Comparison of ENCODE assay signal across 29 cellular contexts in genomic region chr13:96621634-96622033, GRCh38.
"Had no signal": no experiment of that assay in that cellular context is flagged by ENCODE, and none has a peak within 500 bp of the region (broad histone marks: within the 10 kb centered on the region; RNA-seq: fewer than 3 reads in every experiment).

No MANE protein-coding gene starts in this region.

- H3K36me3 ChIP-seq: colonic mucosa, esophagus squamous epithelium, heart right ventricle, neutrophil, pancreas, right atrium auricular region, stomach, thyroid gland, vagina had no signal

- H3K9me3 Mint-ChIP-seq: endodermal cell, neural crest cell had no signal

- H3K27me3 Mint-ChIP-seq: dendritic cell treated with granulocyte-macrophage colony-stimulating factor and Interleukin-4, amounts not matched to agents 40 ng/mL and 50 ng/mL, for 4 days; memory B cell; natural killer cell treated with Interleukin-12 subunit alpha and Interleukin-12 subunit beta and Interleukin-15 and Interleukin-18, amount 100 ng/mL, for 72 hours had no signal

- H3K27ac ChIP-seq: colonic mucosa, esophagus squamous epithelium, heart right ventricle, neutrophil, pancreas, right atrium auricular region, stomach, thyroid gland, vagina had no signal

- H3K36me3 Mint-ChIP-seq: memory B cell; natural killer cell treated with Interleukin-12 subunit alpha and Interleukin-12 subunit beta and Interleukin-15 and Interleukin-18, amount 100 ng/mL, for 72 hours had no signal

- H3K4me3 ChIP-seq: colonic mucosa, esophagus squamous epithelium, heart right ventricle, lung, pancreas, right atrium auricular region, smooth muscle cell, stomach, thyroid gland, vagina had no signal

- H3K4me3 Mint-ChIP-seq: dendritic cell treated with granulocyte-macrophage colony-stimulating factor and Interleukin-4, amounts not matched to agents 40 ng/mL and 50 ng/mL, for 4 days; endodermal cell; memory B cell; natural killer cell treated with Interleukin-12 subunit alpha and Interleukin-12 subunit beta and Interleukin-15 and Interleukin-18, amount 100 ng/mL, for 72 hours; neural crest cell had no signal

- H3K27ac Mint-ChIP-seq: dendritic cell treated with granulocyte-macrophage colony-stimulating factor and Interleukin-4, amounts not matched to agents 40 ng/mL and 50 ng/mL, for 4 days; endodermal cell; memory B cell; natural killer cell treated with Interleukin-12 subunit alpha and Interleukin-12 subunit beta and Interleukin-15 and Interleukin-18, amount 100 ng/mL, for 72 hours had no signal

- H3K4me1 ChIP-seq: colonic mucosa, esophagus squamous epithelium, heart right ventricle, pancreas, right atrium auricular region, stomach, thyroid gland, vagina had no signal

- DNase-seq: colonic mucosa; effector CD8-positive, alpha-beta T cell; endodermal cell; erythroblast; esophagus squamous epithelium; foreskin melanocyte; glutamatergic neuron; heart right ventricle; kidney; pancreas; stimulated activated CD4-positive, alpha-beta T cell treated with anti-CD3 and anti-CD28 coated beads, Interleukin-12 subunit alpha, Interleukin-12 subunit beta, amount 100 ng/mL, for 4 hours; stimulated activated CD4-positive, alpha-beta T cell treated with anti-CD3 and anti-CD28 coated beads, Interleukin-1b, Interleukin-23, amount 100 ng/mL, for 48 hours; stimulated activated CD4-positive, alpha-beta T cell treated with anti-CD3 and anti-CD28 coated beads, Interleukin-4, amount 100 ng/mL, for 1 hour; stimulated activated CD8-positive, alpha-beta memory T cell treated with anti-CD3 and anti-CD28 coated beads, Interleukin-4, amount 100 ng/mL, for 48 hours; stimulated activated naive CD4-positive, alpha-beta T cell treated with Interleukin-2 at 50 U/mL for 16 hours; stomach; thyroid gland; trophoblast cell had no signal

- H3K9me3 ChIP-seq: colonic mucosa, esophagus squamous epithelium, neutrophil, pancreas, right atrium auricular region, stomach, thyroid gland, vagina had no signal

- H3K27me3 ChIP-seq: colonic mucosa, esophagus squamous epithelium, heart right ventricle, neutrophil, pancreas, right atrium auricular region, stomach, thyroid gland, vagina had no signal

- ATAC-seq: heart right ventricle; left lobe of liver; natural killer cell treated with Interleukin-12 subunit alpha and Interleukin-12 subunit beta and Interleukin-15 and Interleukin-18, amount 100 ng/mL, for 72 hours; sciatic nerve had no signal

- H3K4me1 Mint-ChIP-seq: memory B cell, neural crest cell had no signal
